ENCODE assay signal across 25 cellular contexts in genomic region chr22:39789794-39790193, GRCh38.
"Had no signal": no experiment of that assay in that cellular context is flagged by ENCODE, and none has a peak within 500 bp of the region (broad histone marks: within the 10 kb centered on the region; RNA-seq: fewer than 3 reads in every experiment).

No MANE protein-coding gene starts in this region.

- H3K9me3 ChIP-seq: esophagus squamous epithelium, left lung, ovary, psoas muscle, sigmoid colon, stomach, thyroid gland had no signal

- H3K27me3 ChIP-seq: esophagus squamous epithelium, left lung, ovary, sigmoid colon, stomach, thyroid gland had no signal

- DNase-seq: cortex of kidney; effector memory CD8-positive, alpha-beta T cell; erythroblast; esophagus squamous epithelium; foreskin melanocyte; glutamatergic neuron; heart right ventricle; hypothalamus; left lung; mesenchymal stem cell; naive thymus-derived CD8-positive, alpha-beta T cell; occipital lobe; ovary; posterior cingulate gyrus; psoas muscle; right cardiac atrium; sigmoid colon; stimulated activated CD4-positive, alpha-beta T cell treated with anti-CD3 and anti-CD28 coated beads, Interleukin-2, amount 100 ng/mL, for 24 hours; stimulated activated CD4-positive, alpha-beta T cell treated with anti-CD3 and anti-CD28 coated beads, Interleukin-4, amount 100 ng/mL, for 24 hours; stimulated activated naive CD4-positive, alpha-beta T cell treated with Interleukin-2 at 50 U/mL for 16 hours; stomach had no signal

- H3K27ac Mint-ChIP-seq: effector memory CD8-positive, alpha-beta T cell; mesothelial cell of epicardium; naive thymus-derived CD8-positive, alpha-beta T cell; stimulated activated effector memory CD8-positive, alpha-beta T cell treated with anti-CD3 and anti-CD28 coated beads, Interleukin-12 subunit alpha, Interleukin-12 subunit beta, amount 100 ng/mL, for 72 hours; type B pancreatic cell had no signal

- H3K27ac ChIP-seq: esophagus squamous epithelium, heart right ventricle, left lung, ovary, psoas muscle, sigmoid colon, stomach, thyroid gland had no signal

- H3K36me3 Mint-ChIP-seq: mesothelial cell of epicardium; naive thymus-derived CD8-positive, alpha-beta T cell; stimulated activated effector memory CD8-positive, alpha-beta T cell treated with anti-CD3 and anti-CD28 coated beads, Interleukin-12 subunit alpha, Interleukin-12 subunit beta, amount 100 ng/mL, for 72 hours; type B pancreatic cell had no signal

- H3K27me3 Mint-ChIP-seq: effector memory CD8-positive, alpha-beta T cell had no signal

- H3K4me1 ChIP-seq: esophagus squamous epithelium, heart right ventricle, left lung, psoas muscle, sigmoid colon, stomach, thyroid gland had no signal

- H3K4me3 Mint-ChIP-seq: effector memory CD8-positive, alpha-beta T cell; mesothelial cell of epicardium; naive thymus-derived CD8-positive, alpha-beta T cell; stimulated activated effector memory CD8-positive, alpha-beta T cell treated with anti-CD3 and anti-CD28 coated beads, Interleukin-12 subunit alpha, Interleukin-12 subunit beta, amount 100 ng/mL, for 72 hours; type B pancreatic cell had no signal

- ATAC-seq: effector memory CD8-positive, alpha-beta T cell; heart right ventricle; left lung; naive thymus-derived CD8-positive, alpha-beta T cell; psoas muscle; right cardiac atrium; stimulated activated effector memory CD8-positive, alpha-beta T cell treated with anti-CD3 and anti-CD28 coated beads, Interleukin-12 subunit alpha, Interleukin-12 subunit beta, amount 100 ng/mL, for 72 hours had no signal

- H3K4me3 ChIP-seq: esophagus squamous epithelium, heart right ventricle, left lung, ovary, psoas muscle, sigmoid colon, stomach, thyroid gland had no signal

- H3K4me1 Mint-ChIP-seq: mesothelial cell of epicardium; stimulated activated effector memory CD8-positive, alpha-beta T cell treated with anti-CD3 and anti-CD28 coated beads, Interleukin-12 subunit alpha, Interleukin-12 subunit beta, amount 100 ng/mL, for 72 hours had no signal

- H3K9me3 Mint-ChIP-seq: effector memory CD8-positive, alpha-beta T cell; stimulated activated effector memory CD8-positive, alpha-beta T cell treated with anti-CD3 and anti-CD28 coated beads, Interleukin-12 subunit alpha, Interleukin-12 subunit beta, amount 100 ng/mL, for 72 hours; type B pancreatic cell had no signal

- H3K36me3 ChIP-seq: esophagus squamous epithelium, heart right ventricle, left lung, ovary, sigmoid colon, stomach, thyroid gland had no signal
